ENCODE assay signal across 16 cellular contexts in the genomic region with DNA sequence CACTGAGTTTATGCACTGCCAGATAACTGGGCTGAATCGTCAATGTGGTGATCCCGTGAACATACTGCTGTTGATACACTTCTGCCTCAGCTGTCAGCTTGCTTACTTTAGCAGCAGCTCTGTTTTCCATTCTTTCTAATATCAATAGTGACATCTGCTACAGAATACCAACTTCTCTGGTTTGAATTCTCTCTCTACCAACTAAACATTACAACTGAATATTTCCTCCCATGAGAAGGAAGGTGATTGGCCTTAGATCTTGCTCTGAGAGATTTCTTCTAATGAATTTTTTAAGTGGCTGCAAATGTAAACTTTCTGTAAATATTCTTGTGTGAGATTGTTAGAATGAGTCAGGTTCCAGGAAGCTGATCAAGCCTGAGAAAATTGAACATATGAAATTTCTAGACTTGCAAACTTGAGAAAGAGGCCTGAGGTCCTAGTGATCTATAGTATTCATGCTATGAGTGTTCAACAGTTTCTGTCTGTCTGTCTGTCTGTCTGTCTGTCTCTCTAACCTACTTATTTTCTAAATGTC.
DNase-seq lines count a peak whose midpoint lies in the region; ATAC-seq and TF ChIP-seq lines count a peak whose summit lies in the region.
"Had no signal": no experiment of that assay in that cellular context is flagged by ENCODE, and none has a peak within 500 bp of the region (broad histone marks: within the 10 kb centered on the region; RNA-seq: fewer than 3 reads in every experiment).

No MANE protein-coding gene starts in this region.

- no peaks in the 10 kb centered on the region for H3K36me3 Mint-ChIP-seq in activated CD8-positive, alpha-beta T cell treated with anti-CD3 and anti-CD28 coated beads for 36 hours (ENCODE audit: low read depth)
- no peaks in the 10 kb centered on the region for H3K36me3 Mint-ChIP-seq in activated CD8-positive, alpha-beta T cell treated with anti-CD3 and anti-CD28 coated beads, Interleukin-2, amount 10 ng/mL, durations not matched to agents 7 days and 5 days (ENCODE audit: low read depth)
- H3K36me3 Mint-ChIP-seq: mesothelial cell of epicardium had no signal

- DNase-seq in activated CD8-positive, alpha-beta T cell treated with anti-CD3 and anti-CD28 coated beads for 36 hours = no peak
- DNase-seq in activated CD8-positive, alpha-beta T cell treated with anti-CD3 and anti-CD28 coated beads, Interleukin-2, amount 10 ng/mL, durations not matched to agents 7 days and 5 days = no peak
- DNase-seq in NCI-H774 (lab: John Stamatoyannopoulos, UW) (peak; percentile 70), epithelial cell of esophagus (ENCODE audit: low read depth) (peak; percentile 55), smooth muscle cell (lab: John Stamatoyannopoulos, UW; ENCODE audit: unreplicated experiment) (no peak), hippocampal formation (lab: John Stamatoyannopoulos, UW) (no peak), NCI-H128 (lab: John Stamatoyannopoulos, UW; ENCODE audit: unreplicated experiment) (no peak)
- DNase-seq: activated CD4-positive, alpha-beta T cell treated with anti-CD3 and anti-CD28 coated beads for 48 hours; central memory CD4-positive, alpha-beta T cell; NCI-H2171 treated with DMSO at 0.1 percent for 48 hours had no signal

- ATAC-seq in activated CD8-positive, alpha-beta T cell treated with anti-CD3 and anti-CD28 coated beads for 36 hours = peak; percentile 62
- ATAC-seq in activated CD8-positive, alpha-beta T cell treated with anti-CD3 and anti-CD28 coated beads, Interleukin-2, amount 10 ng/mL, durations not matched to agents 7 days and 5 days = no peak
- ATAC-seq in GM19324 (IDR thresholded peaks at IDR 0.05; ENCODE audit: low FRiP score, unreplicated experiment) = no peak
- ATAC-seq: esophagus mucosa, Panc1 had no signal

- H3K4me1 ChIP-seq in smooth muscle cell (ENCODE audit: low read depth) = peaks cover 38% of the 10 kb centered on the region
- H3K4me1 ChIP-seq: prostate gland had no signal

- H3K4me3 Mint-ChIP-seq in activated CD8-positive, alpha-beta T cell treated with anti-CD3 and anti-CD28 coated beads for 36 hours = no peak overlapping the region
- H3K4me3 Mint-ChIP-seq in activated CD8-positive, alpha-beta T cell treated with anti-CD3 and anti-CD28 coated beads, Interleukin-2, amount 10 ng/mL, durations not matched to agents 7 days and 5 days = no peak overlapping the region
- H3K4me3 Mint-ChIP-seq: mesothelial cell of epicardium; T-helper 1 cell treated with Interleukin-12 subunit alpha and Interleukin-12 subunit beta and Interleukin-4 antibody, amounts not matched to agents 30 μg/mL and 1 μg/mL, for 36 hours had no signal

- POLR2A ChIA-PET in activated CD8-positive, alpha-beta T cell treated with anti-CD3 and anti-CD28 coated beads for 36 hours (lab: Charles Lee) = no interaction called here
- POLR2A ChIA-PET in activated CD8-positive, alpha-beta T cell treated with anti-CD3 and anti-CD28 coated beads, Interleukin-2, amount 10 ng/mL, durations not matched to agents 7 days and 5 days (lab: Charles Lee) = no interaction called here

- H3K9me3 ChIP-seq in smooth muscle cell (replicated peaks; ENCODE audit: low read depth) = no peaks in the 10 kb centered on the region
- H3K9me3 ChIP-seq: prostate gland had no signal

- peak overlapping the region; percentile 58 for H3K9ac ChIP-seq in smooth muscle cell (ENCODE audit: low read depth)

- intact Hi-C loops in activated CD8-positive, alpha-beta T cell treated with anti-CD3 and anti-CD28 coated beads for 36 hours (cut with micrococcal nuclease) = no loop called here

- peaks cover 29% of the 10 kb centered on the region for H3K4me1 Mint-ChIP-seq in activated CD8-positive, alpha-beta T cell treated with anti-CD3 and anti-CD28 coated beads for 36 hours (ENCODE audit: low read depth)
- peaks cover 8% of the 10 kb centered on the region for H3K4me1 Mint-ChIP-seq in activated CD8-positive, alpha-beta T cell treated with anti-CD3 and anti-CD28 coated beads, Interleukin-2, amount 10 ng/mL, durations not matched to agents 7 days and 5 days (ENCODE audit: low read depth)

- H3K4me3 ChIP-seq in epithelial cell of esophagus (ENCODE audit: low read length) (no peak overlapping the region), smooth muscle cell (no peak overlapping the region)
- H3K4me3 ChIP-seq: prostate gland had no signal

- 27% methylated on average over 2 of the region's 2 CpGs for WGBS in smooth muscle cell (ENCODE audit: low lambda C conversion rate)

- H3K79me2 ChIP-seq in smooth muscle cell (ENCODE audit: low read depth) = no peaks in the 10 kb centered on the region

- no peaks in the 10 kb centered on the region for H3K36me3 ChIP-seq in smooth muscle cell (ENCODE audit: low read depth)
- H3K36me3 ChIP-seq: prostate gland had no signal

- CTCF ChIA-PET in activated CD8-positive, alpha-beta T cell treated with anti-CD3 and anti-CD28 coated beads for 36 hours (lab: Charles Lee) = interaction anchor here (1.1 to 1.7 kb wide), 4 partner anchors 24 to 237 kb away, joined by 3 to 4 read pairs (median 4); no protein-coding TSS in a partner anchor
- CTCF ChIA-PET in activated CD8-positive, alpha-beta T cell treated with anti-CD3 and anti-CD28 coated beads, Interleukin-2, amount 10 ng/mL, durations not matched to agents 7 days and 5 days (lab: Charles Lee) = interaction anchor here (1.4 to 2.5 kb wide), 3 partner anchors 25 to 95 kb away, joined by 5 to 7 read pairs (median 5); no protein-coding TSS in a partner anchor

- peak overlapping the region; percentile 70 for H2AFZ ChIP-seq in smooth muscle cell (ENCODE audit: low read depth)

- H3K27ac ChIP-seq in smooth muscle cell (ENCODE audit: low read depth) = peak overlapping the region; percentile 96
- H3K27ac ChIP-seq: prostate gland had no signal

- H3K4me2 ChIP-seq in smooth muscle cell = peak overlapping the region; percentile 74

- TF ChIP-seq CTCF in activated CD8-positive, alpha-beta T cell treated with anti-CD3 and anti-CD28 coated beads for 36 hours (IDR thresholded peaks at IDR 0.05) = no peak
- no peak for TF ChIP-seq CTCF in epithelial cell of esophagus (IDR thresholded peaks at IDR 0.05; ENCODE audit: insufficient read depth, low read depth, low read length, missing control alignments)
- no peak for TF ChIP-seq CTCF in smooth muscle cell (IDR thresholded peaks at IDR 0.05; ENCODE audit: borderline replicate concordance, insufficient read depth, poor library complexity, severe bottlenecking)

- H4K20me1 ChIP-seq in smooth muscle cell (ENCODE audit: low read depth) = no peaks in the 10 kb centered on the region

- no peaks in the 10 kb centered on the region for H3K9me3 Mint-ChIP-seq in activated CD8-positive, alpha-beta T cell treated with anti-CD3 and anti-CD28 coated beads for 36 hours
- H3K9me3 Mint-ChIP-seq in activated CD8-positive, alpha-beta T cell treated with anti-CD3 and anti-CD28 coated beads, Interleukin-2, amount 10 ng/mL, durations not matched to agents 7 days and 5 days (ENCODE audit: insufficient read depth) = no peaks in the 10 kb centered on the region
- H3K9me3 Mint-ChIP-seq: mesothelial cell of epicardium; T-helper 1 cell treated with Interleukin-12 subunit alpha and Interleukin-12 subunit beta and Interleukin-4 antibody, amounts not matched to agents 30 μg/mL and 1 μg/mL, for 36 hours had no signal

- no peaks in the 10 kb centered on the region for H3K27me3 ChIP-seq in smooth muscle cell (ENCODE audit: low read depth)

- H3K27ac Mint-ChIP-seq in activated CD8-positive, alpha-beta T cell treated with anti-CD3 and anti-CD28 coated beads for 36 hours = peak overlapping the region; percentile 21
- no peak overlapping the region for H3K27ac Mint-ChIP-seq in activated CD8-positive, alpha-beta T cell treated with anti-CD3 and anti-CD28 coated beads, Interleukin-2, amount 10 ng/mL, durations not matched to agents 7 days and 5 days
- H3K27ac Mint-ChIP-seq: mesothelial cell of epicardium; T-helper 1 cell treated with Interleukin-12 subunit alpha and Interleukin-12 subunit beta and Interleukin-4 antibody, amounts not matched to agents 30 μg/mL and 1 μg/mL, for 36 hours had no signal

- H3F3A ChIP-seq in smooth muscle cell (ENCODE audit: low read depth) = peaks cover 38% of the 10 kb centered on the region

- peaks cover 2% of the 10 kb centered on the region for H3K27me3 Mint-ChIP-seq in activated CD8-positive, alpha-beta T cell treated with anti-CD3 and anti-CD28 coated beads for 36 hours
- peaks cover 8% of the 10 kb centered on the region for H3K27me3 Mint-ChIP-seq in activated CD8-positive, alpha-beta T cell treated with anti-CD3 and anti-CD28 coated beads, Interleukin-2, amount 10 ng/mL, durations not matched to agents 7 days and 5 days (ENCODE audit: low read depth)

Comparison
In these comparisons a context has a peak if more than half of its experiments do, and no peak if none do; other contexts are left out.
1. DNase-seq: peak in NCI-H774 (single experiment) and epithelial cell of esophagus (single experiment); none in activated CD8-positive, alpha-beta T cell treated with anti-CD3 and anti-CD28 coated beads for 36 hours (single experiment), activated CD8-positive, alpha-beta T cell treated with anti-CD3 and anti-CD28 coated beads, Interleukin-2, amount 10 ng/mL, durations not matched to agents 7 days and 5 days (single experiment), smooth muscle cell (single experiment), hippocampal formation (0 of 2) and NCI-H128 (single experiment).